ENCODE assay signal across 1 cellular context in genomic region chr13:101144808-101145419, GRCh38.
TF ChIP-seq lines count a peak whose summit lies in the region.

No MANE protein-coding gene starts in this region.

TF ChIP-seq in WTC11, 78 proteins besides CTCF, POLR2A, EP300 and RAD21 (continued from another document):
- TF ChIP-seq PREB (CRISPR knock-in tag; IDR thresholded peaks at IDR 0.05; ENCODE audit: borderline replicate concordance) = no peak
- TF ChIP-seq FOXJ3 (CRISPR knock-in tag; IDR thresholded peaks at IDR 0.05; ENCODE audit: borderline replicate concordance) = no peak
TF ChIP-seq in WTC11: peak in this region for 0.
